ENCODE assay signal across 20 cellular contexts in the genomic region with DNA sequence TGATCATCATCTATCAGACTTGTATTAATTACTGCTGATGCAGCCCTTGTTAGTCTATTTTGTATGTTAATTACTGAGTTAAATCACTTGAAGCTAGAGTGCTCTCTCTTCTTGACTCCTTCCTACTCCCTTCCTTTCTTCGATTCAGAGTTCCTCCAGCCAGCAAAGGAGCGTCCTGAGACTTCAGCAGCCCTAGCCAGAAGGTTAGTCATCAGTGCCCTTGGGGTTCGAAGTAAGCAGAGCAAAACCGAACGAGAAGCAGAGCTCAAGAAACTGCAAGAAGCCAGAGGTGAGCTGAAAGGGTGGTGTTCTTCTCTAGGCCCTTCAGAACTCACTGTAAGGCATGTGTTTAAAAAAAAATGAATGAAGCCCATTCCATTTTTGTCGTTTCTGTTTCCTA. TPM values are rescaled to one million over a fixed set of nuclear protein-coding genes. Genes with fewer than 3 reads are reported as not detected.
"Had no signal": no experiment of that assay in that cellular context is flagged by ENCODE, and none has a peak within 500 bp of the region (broad histone marks: within the 10 kb centered on the region; RNA-seq: fewer than 3 reads in every experiment).

No MANE protein-coding gene starts in this region.

- H3K4me3 Mint-ChIP-seq: activated B cell treated with CpG ODN at 0.5 μM for 24 hours; activated CD4-positive, alpha-beta T cell treated with anti-CD3 and anti-CD28 coated beads, Interleukin-2, amount 10 ng/mL, durations not matched to agents 24 days and 14 days; activated CD8-positive, alpha-beta T cell treated with anti-CD3 and anti-CD28 coated beads, Interleukin-2, amount 10 ng/mL, durations not matched to agents 7 days and 5 days; activated naive CD8-positive, alpha-beta T cell treated with anti-CD3 and anti-CD28 coated beads, Interleukin-2, amount 10 ng/mL, durations not matched to agents 7 days and 5 days; activated T-helper 1 cell treated with anti-CD3 and anti-CD28 coated beads, Interleukin-12 subunit alpha, Interleukin-12 subunit beta, Interleukin-2, Interleukin-4 antibody, amounts not matched to agents 30 ng/mL and 10 ng/mL and 1 ng/mL, durations not matched to agents 14 hours and 24 hours and 36 hours; stimulated activated naive B cell treated with anti-CD40 and anti-IgM and Interleukin-4, amounts not matched to agents 10 μg/mL and 1 μg/mL and 100 μg/mL, for 72 hours had no signal

- H3K9me3 ChIP-seq: breast epithelium, heart left ventricle, right atrium auricular region, tibial artery had no signal

- H3K4me1 Mint-ChIP-seq: activated B cell treated with CpG ODN at 0.5 μM for 24 hours; activated CD4-positive, alpha-beta T cell treated with anti-CD3 and anti-CD28 coated beads, Interleukin-2, amount 10 ng/mL, durations not matched to agents 24 days and 14 days had no signal

- H3K4me3 ChIP-seq: breast epithelium, heart left ventricle, lung, right atrium auricular region, tibial artery had no signal

- DNase-seq: activated B cell treated with CpG ODN at 0.5 μM for 24 hours; activated CD4-positive, alpha-beta T cell treated with anti-CD3 and anti-CD28 coated beads, Interleukin-2, amount 10 ng/mL, durations not matched to agents 24 days and 14 days; activated CD8-positive, alpha-beta memory T cell treated with anti-CD3 and anti-CD28 coated beads, Interleukin-2, amount 50 U/mL, for 48 hours; activated CD8-positive, alpha-beta T cell treated with anti-CD3 and anti-CD28 coated beads, Interleukin-2, amount 10 ng/mL, durations not matched to agents 7 days and 5 days; activated naive CD8-positive, alpha-beta T cell treated with anti-CD3 and anti-CD28 coated beads, Interleukin-2, amount 10 ng/mL, durations not matched to agents 7 days and 5 days; aorta; dermis blood vessel endothelial cell; heart left ventricle; left colon; midbrain; posterior cingulate gyrus; stimulated activated CD4-positive, alpha-beta T cell treated with anti-CD3 and anti-CD28 coated beads, Interleukin-2, amount 100 ng/mL, for 48 hours; stimulated activated naive B cell treated with anti-CD40 and anti-IgM and Interleukin-4, amounts not matched to agents 10 μg/mL and 1 μg/mL and 100 μg/mL, for 72 hours; tibial artery had no signal

- H3K4me1 ChIP-seq: breast epithelium, heart left ventricle, right atrium auricular region, tibial artery had no signal

- H3K36me3 ChIP-seq: breast epithelium had no signal

- H3K9me3 Mint-ChIP-seq: activated B cell treated with CpG ODN at 0.5 μM for 24 hours; activated CD4-positive, alpha-beta T cell treated with anti-CD3 and anti-CD28 coated beads, Interleukin-2, amount 10 ng/mL, durations not matched to agents 24 days and 14 days; activated naive CD8-positive, alpha-beta T cell treated with anti-CD3 and anti-CD28 coated beads, Interleukin-2, amount 10 ng/mL, durations not matched to agents 7 days and 5 days; activated T-helper 1 cell treated with anti-CD3 and anti-CD28 coated beads, Interleukin-12 subunit alpha, Interleukin-12 subunit beta, Interleukin-2, Interleukin-4 antibody, amounts not matched to agents 30 ng/mL and 10 ng/mL and 1 ng/mL, durations not matched to agents 14 hours and 24 hours and 36 hours; stimulated activated naive B cell treated with anti-CD40 and anti-IgM and Interleukin-4, amounts not matched to agents 10 μg/mL and 1 μg/mL and 100 μg/mL, for 72 hours had no signal

- H3K27me3 ChIP-seq: breast epithelium, heart left ventricle, right atrium auricular region, tibial artery had no signal

- ATAC-seq: activated CD8-positive, alpha-beta T cell treated with anti-CD3 and anti-CD28 coated beads, Interleukin-2, amount 10 ng/mL, durations not matched to agents 7 days and 5 days; heart left ventricle; left colon; stimulated activated naive B cell treated with anti-CD40 and anti-IgM and Interleukin-4, amounts not matched to agents 10 μg/mL and 1 μg/mL and 100 μg/mL, for 72 hours had no signal

- H3K27me3 Mint-ChIP-seq: activated B cell treated with CpG ODN at 0.5 μM for 24 hours; activated CD4-positive, alpha-beta T cell treated with anti-CD3 and anti-CD28 coated beads, Interleukin-2, amount 10 ng/mL, durations not matched to agents 24 days and 14 days; activated naive CD8-positive, alpha-beta T cell treated with anti-CD3 and anti-CD28 coated beads, Interleukin-2, amount 10 ng/mL, durations not matched to agents 7 days and 5 days; stimulated activated naive B cell treated with anti-CD40 and anti-IgM and Interleukin-4, amounts not matched to agents 10 μg/mL and 1 μg/mL and 100 μg/mL, for 72 hours had no signal

- H3K27ac ChIP-seq: breast epithelium, heart left ventricle, right atrium auricular region, tibial artery had no signal

- H3K27ac Mint-ChIP-seq: activated B cell treated with CpG ODN at 0.5 μM for 24 hours; activated CD4-positive, alpha-beta T cell treated with anti-CD3 and anti-CD28 coated beads, Interleukin-2, amount 10 ng/mL, durations not matched to agents 24 days and 14 days; activated CD8-positive, alpha-beta T cell treated with anti-CD3 and anti-CD28 coated beads, Interleukin-2, amount 10 ng/mL, durations not matched to agents 7 days and 5 days; activated naive CD8-positive, alpha-beta T cell treated with anti-CD3 and anti-CD28 coated beads, Interleukin-2, amount 10 ng/mL, durations not matched to agents 7 days and 5 days; activated T-helper 1 cell treated with anti-CD3 and anti-CD28 coated beads, Interleukin-12 subunit alpha, Interleukin-12 subunit beta, Interleukin-2, Interleukin-4 antibody, amounts not matched to agents 30 ng/mL and 10 ng/mL and 1 ng/mL, durations not matched to agents 14 hours and 24 hours and 36 hours; stimulated activated naive B cell treated with anti-CD40 and anti-IgM and Interleukin-4, amounts not matched to agents 10 μg/mL and 1 μg/mL and 100 μg/mL, for 72 hours had no signal

RNA-seq across cellular contexts. Expression of a gene that starts 32.1 kb away (rescaled TPM):
- total RNA-seq: activated B cell treated with CpG ODN at 0.5 μM for 24 hours; activated CD4-positive, alpha-beta T cell treated with anti-CD3 and anti-CD28 coated beads, Interleukin-2, amount 10 ng/mL, durations not matched to agents 24 days and 14 days; activated CD8-positive, alpha-beta T cell treated with anti-CD3 and anti-CD28 coated beads, Interleukin-2, amount 10 ng/mL, durations not matched to agents 7 days and 5 days; activated naive CD8-positive, alpha-beta T cell treated with anti-CD3 and anti-CD28 coated beads, Interleukin-2, amount 10 ng/mL, durations not matched to agents 7 days and 5 days; activated T-helper 1 cell treated with anti-CD3 and anti-CD28 coated beads, Interleukin-12 subunit alpha, Interleukin-12 subunit beta, Interleukin-2, Interleukin-4 antibody, amounts not matched to agents 30 ng/mL and 10 ng/mL and 1 ng/mL, durations not matched to agents 14 hours and 24 hours and 36 hours; frontal cortex; T-helper 2 cell treated with Interferon-gamma antibody and Interleukin-4, amounts not matched to agents 100 ng/mL and 5 ng/mL, for 36 hours had no signal
